In the genomic region with DNA sequence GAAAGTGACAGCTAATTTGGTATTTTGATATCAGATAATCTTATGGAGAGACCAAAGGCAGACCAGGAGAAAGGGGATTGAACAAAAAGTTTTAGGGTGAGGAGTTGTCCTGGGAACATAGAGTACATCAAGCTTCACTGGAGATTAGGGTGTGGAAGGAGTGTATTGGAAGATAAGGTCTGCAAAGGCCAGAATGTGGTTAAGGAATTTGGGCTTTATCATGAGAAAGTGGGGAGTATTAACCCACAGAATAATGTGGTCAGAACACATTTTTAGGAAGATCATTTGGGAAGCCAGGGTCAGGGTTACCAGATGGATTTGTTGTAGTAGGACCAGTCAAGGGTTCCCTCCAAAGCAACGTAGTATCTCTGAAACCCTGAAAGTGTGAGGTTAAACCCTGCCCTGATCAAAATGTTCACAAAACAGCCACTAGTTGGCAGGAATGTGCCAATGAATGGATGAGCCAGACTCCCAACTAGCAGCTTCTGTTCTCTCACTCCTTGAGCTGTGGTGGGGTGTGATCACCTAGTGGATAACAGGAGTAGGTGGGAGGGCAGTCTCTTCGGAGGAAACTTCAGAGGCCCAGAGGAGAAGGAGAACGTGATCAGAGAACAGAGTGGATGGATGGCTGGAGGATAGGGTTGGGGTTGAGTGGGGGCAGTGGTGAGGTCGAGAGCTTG, we compare ENCODE assay signal across 8 cellular contexts. TPM values are rescaled to one million over a fixed set of nuclear protein-coding genes. Genes with fewer than 3 reads are reported as not detected.
DNase-seq lines count a peak whose midpoint lies in the region; ATAC-seq and TF ChIP-seq lines count a peak whose summit lies in the region.

No MANE protein-coding gene starts in this region.

- H3K27ac Mint-ChIP-seq in activated CD4-positive, alpha-beta T cell treated with anti-CD3 and anti-CD28 coated beads for 36 hours: peak overlapping the region; percentile 87
- H3K27ac Mint-ChIP-seq in activated T-cell treated with anti-CD3 and anti-CD28 coated beads, Interleukin-2, amount 50 U/mL, for 24 hours: peak overlapping the region; percentile 97
- H3K27ac Mint-ChIP-seq in neural progenitor cell: no peak overlapping the region

- H3K27ac ChIP-seq in neural progenitor cell: no peak overlapping the region

- POLR2A ChIA-PET in activated CD4-positive, alpha-beta T cell treated with anti-CD3 and anti-CD28 coated beads for 36 hours (lab: Charles Lee): interaction anchor here (0.8 to 1.5 kb wide), 5 partner anchors 9 to 151 kb away, joined by 3 to 10 read pairs (median 3); partner anchors contain the start of gene ZNF691

- H3K4me3 Mint-ChIP-seq in activated CD4-positive, alpha-beta T cell treated with anti-CD3 and anti-CD28 coated beads for 36 hours: peak overlapping the region; percentile 87
- peak overlapping the region; percentile 87 for H3K4me3 Mint-ChIP-seq in activated T-cell treated with anti-CD3 and anti-CD28 coated beads, Interleukin-2, amount 50 U/mL, for 24 hours
- H3K4me3 Mint-ChIP-seq in neural progenitor cell: peak overlapping the region; percentile 90

- H2AFZ ChIP-seq in neural progenitor cell (replicated peaks): no peak overlapping the region

- intact Hi-C loops in activated CD4-positive, alpha-beta T cell treated with anti-CD3 and anti-CD28 coated beads for 36 hours (cut with DNase I, micrococcal nuclease): loop anchor here (1.0 to 2.0 kb wide), 5 partner anchors 77 to 446 kb away; partner anchors contain the start of genes C1orf50 (in 1 of the 2), ELOVL1 (in 1 of the 2), P3H1 (in 1 of the 2) and ZNF691 (in 1 of the 2)

- peaks cover 30% of the 10 kb centered on the region for H4K20me1 ChIP-seq in neural progenitor cell (ENCODE audit: low read depth)

- peaks cover 29% of the 10 kb centered on the region for H3K4me1 Mint-ChIP-seq in activated CD4-positive, alpha-beta T cell treated with anti-CD3 and anti-CD28 coated beads for 36 hours
- peaks cover 32% of the 10 kb centered on the region for H3K4me1 Mint-ChIP-seq in activated T-cell treated with anti-CD3 and anti-CD28 coated beads, Interleukin-2, amount 50 U/mL, for 24 hours (ENCODE audit: low read depth)
- H3K4me1 Mint-ChIP-seq in neural progenitor cell: peaks cover 43% of the 10 kb centered on the region

- TF ChIP-seq CTCF in fibroblast of the aortic adventitia (IDR thresholded peaks at IDR 0.05; ENCODE audit: insufficient read depth, low read length): peak; percentile 78
- peak; percentile 72 for TF ChIP-seq CTCF in neural progenitor cell (IDR thresholded peaks at IDR 0.05)

- peak; percentile 74 for DNase-seq in activated CD4-positive, alpha-beta T cell treated with anti-CD3 and anti-CD28 coated beads for 36 hours
- no peak for DNase-seq in activated CD4-positive, alpha-beta T cell treated with anti-CD3 and anti-CD28 coated beads for 1 hour
- DNase-seq in HS-27A (ENCODE audit: low read depth): peak; percentile 71
- DNase-seq in NCI-H82 treated with DMSO at 0.1 percent for 48 hours (lab: John Stamatoyannopoulos, UW; ENCODE audit: unreplicated experiment): peak; percentile 87
- DNase-seq in activated T-cell treated with anti-CD3 and anti-CD28 coated beads, Interleukin-2, amount 50 U/mL, for 24 hours: peak; percentile 64
- DNase-seq in fibroblast of the aortic adventitia (ENCODE audit: low read depth): peak; percentile 66
- DNase-seq in neural progenitor cell (ENCODE audit: low spot score): peak; percentile 84

- no peaks in the 10 kb centered on the region for H3K27me3 Mint-ChIP-seq in activated CD4-positive, alpha-beta T cell treated with anti-CD3 and anti-CD28 coated beads for 36 hours
- no peaks in the 10 kb centered on the region for H3K27me3 Mint-ChIP-seq in activated T-cell treated with anti-CD3 and anti-CD28 coated beads, Interleukin-2, amount 50 U/mL, for 24 hours
- H3K27me3 Mint-ChIP-seq in neural progenitor cell (ENCODE audit: insufficient read depth, low read depth): peaks cover 7% of the 10 kb centered on the region

- peak overlapping the region; percentile 80 for H3K4me2 ChIP-seq in neural progenitor cell

- no peaks in the 10 kb centered on the region for H3K27me3 ChIP-seq in neural progenitor cell

- peaks cover 2% of the 10 kb centered on the region for H3K9me3 ChIP-seq in neural progenitor cell (ENCODE audit: low read depth)

- ATAC-seq in activated CD4-positive, alpha-beta T cell treated with anti-CD3 and anti-CD28 coated beads for 36 hours: peak; percentile 63
- ATAC-seq in HG03135 (IDR thresholded peaks at IDR 0.05; ENCODE audit: unreplicated experiment): no peak

- no peaks in the 10 kb centered on the region for H3K36me3 ChIP-seq in neural progenitor cell

- H3F3A ChIP-seq in neural progenitor cell (ENCODE audit: low read depth): peaks cover 57% of the 10 kb centered on the region

- no peaks in the 10 kb centered on the region for H3K79me2 ChIP-seq in neural progenitor cell (ENCODE audit: low read depth)

- peaks cover 33% of the 10 kb centered on the region for H3K4me1 ChIP-seq in neural progenitor cell

- CTCF ChIA-PET in activated CD4-positive, alpha-beta T cell treated with anti-CD3 and anti-CD28 coated beads for 36 hours (lab: Charles Lee): interaction anchor here (0.5 to 6.1 kb wide), 27 partner anchors 9 to 535 kb away, joined by 3 to 92 read pairs (median 4); partner anchors contain the start of gene ZNF691

- peaks cover 26% of the 10 kb centered on the region for H3K36me3 Mint-ChIP-seq in activated CD4-positive, alpha-beta T cell treated with anti-CD3 and anti-CD28 coated beads for 36 hours (ENCODE audit: low read depth)
- peaks cover 38% of the 10 kb centered on the region for H3K36me3 Mint-ChIP-seq in activated T-cell treated with anti-CD3 and anti-CD28 coated beads, Interleukin-2, amount 50 U/mL, for 24 hours (ENCODE audit: low read depth)
- H3K36me3 Mint-ChIP-seq in neural progenitor cell: peaks cover 12% of the 10 kb centered on the region

- no peaks in the 10 kb centered on the region for H3K9me3 Mint-ChIP-seq in activated CD4-positive, alpha-beta T cell treated with anti-CD3 and anti-CD28 coated beads for 36 hours (ENCODE audit: low read depth)
- H3K9me3 Mint-ChIP-seq in activated T-cell treated with anti-CD3 and anti-CD28 coated beads, Interleukin-2, amount 50 U/mL, for 24 hours: no peaks in the 10 kb centered on the region
- H3K9me3 Mint-ChIP-seq in neural progenitor cell: no peaks in the 10 kb centered on the region

- H3K4me3 ChIP-seq in fibroblast of the aortic adventitia (ENCODE audit: low read depth, low read length): no peak overlapping the region
- H3K4me3 ChIP-seq in neural progenitor cell: peak overlapping the region; percentile 43

- H3K9ac ChIP-seq in neural progenitor cell: no peak overlapping the region

RNA-seq across cellular contexts. Expression of gene SLC2A1, which starts 35.8 kb away (rescaled TPM):
- total RNA-seq in activated CD4-positive, alpha-beta T cell treated with anti-CD3 and anti-CD28 coated beads for 36 hours: 100 to 1,000 TPM; 115 to 125 TPM
- total RNA-seq in fibroblast of the aortic adventitia (ENCODE audit: low replicate concordance) (5.4 and 16.3 TPM in 2 replicates), neural progenitor cell (ENCODE audit: low replicate concordance) (303 and 720 TPM in 2 replicates)
